Comparison of ENCODE assay signal across 1 cellular context in the genomic region with DNA sequence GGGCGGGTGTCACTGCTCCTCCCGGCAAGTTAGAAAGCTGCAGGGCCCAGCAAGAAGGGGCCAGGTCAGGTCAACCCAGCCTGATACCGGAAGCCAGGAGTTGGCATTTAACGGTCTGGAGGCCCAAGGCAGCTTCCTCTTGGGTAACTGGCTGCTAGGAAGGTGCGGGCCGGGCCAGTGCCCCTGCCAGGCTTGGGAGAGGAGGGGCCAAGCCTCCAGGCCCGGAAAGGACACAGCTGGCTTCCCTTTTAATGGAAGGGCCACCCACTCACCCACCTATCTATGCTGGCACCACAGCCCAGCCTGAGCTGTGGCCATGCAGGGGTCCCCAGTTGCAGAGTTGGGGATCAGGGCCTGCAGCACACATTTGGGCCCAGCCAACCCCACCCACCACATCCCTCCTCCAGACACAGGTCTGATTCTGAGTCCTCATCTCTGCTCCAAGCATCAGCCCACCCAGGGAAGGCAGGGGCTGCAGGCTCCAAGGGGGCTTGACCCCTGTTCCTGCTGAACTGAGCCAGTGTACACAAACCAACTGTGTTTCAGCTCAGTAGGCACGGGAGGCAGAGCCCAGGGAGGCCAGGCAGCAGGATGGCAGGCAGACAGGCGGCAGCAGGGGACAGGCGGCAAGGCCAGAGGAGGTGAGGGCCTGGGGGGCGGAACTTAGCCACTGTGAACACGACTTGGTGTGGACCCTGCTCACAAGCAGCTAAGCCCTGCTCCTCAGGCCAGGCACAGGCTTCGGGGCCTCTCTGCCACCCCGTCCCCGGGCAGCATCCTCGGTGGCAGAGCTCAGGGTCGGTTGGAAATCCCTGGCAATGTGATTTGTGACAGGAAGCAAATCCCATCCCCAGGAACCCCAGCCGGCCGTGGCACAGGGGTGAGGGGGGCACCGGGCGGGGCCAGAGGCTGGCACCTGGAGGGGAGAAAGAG.
TF ChIP-seq lines count a peak whose summit lies in the region.

No MANE protein-coding gene starts in this region.

TF ChIP-seq in IMR-90, 13 proteins besides CTCF, POLR2A, EP300 and RAD21 (continued from another document):
- TF ChIP-seq, protein P1, sequence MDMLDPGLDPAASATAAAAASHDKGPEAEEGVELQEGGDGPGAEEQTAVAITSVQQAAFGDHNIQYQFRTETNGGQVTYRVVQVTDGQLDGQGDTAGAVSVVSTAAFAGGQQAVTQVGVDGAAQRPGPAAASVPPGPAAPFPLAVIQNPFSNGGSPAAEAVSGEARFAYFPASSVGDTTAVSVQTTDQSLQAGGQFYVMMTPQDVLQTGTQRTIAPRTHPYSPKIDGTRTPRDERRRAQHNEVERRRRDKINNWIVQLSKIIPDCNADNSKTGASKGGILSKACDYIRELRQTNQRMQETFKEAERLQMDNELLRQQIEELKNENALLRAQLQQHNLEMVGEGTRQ (IDR thresholded peaks at IDR 0.05; ENCODE audit: low read depth, low read length), result peak; percentile 23
- peak; percentile 5 for TF ChIP-seq MAZ (IDR thresholded peaks at IDR 0.05; ENCODE audit: borderline replicate concordance, low read depth, low read length)
- TF ChIP-seq SMC3 (IDR thresholded peaks at IDR 0.05; ENCODE audit: low read depth, low read length), result no peak
- TF ChIP-seq CHD1 (IDR thresholded peaks at IDR 0.05; ENCODE audit: low read depth, low read length), result peak; percentile 19; the same call in 1 of the 2 replicates
- TF ChIP-seq BHLHE40 (IDR thresholded peaks at IDR 0.05; ENCODE audit: low read depth, low read length), result no peak
- no peak for TF ChIP-seq NFE2L2 (IDR thresholded peaks at IDR 0.05; ENCODE audit: low read depth, low read length)
- no peak for TF ChIP-seq FOS (IDR thresholded peaks at IDR 0.05; ENCODE audit: low read depth, low read length)
- TF ChIP-seq, protein P2, sequence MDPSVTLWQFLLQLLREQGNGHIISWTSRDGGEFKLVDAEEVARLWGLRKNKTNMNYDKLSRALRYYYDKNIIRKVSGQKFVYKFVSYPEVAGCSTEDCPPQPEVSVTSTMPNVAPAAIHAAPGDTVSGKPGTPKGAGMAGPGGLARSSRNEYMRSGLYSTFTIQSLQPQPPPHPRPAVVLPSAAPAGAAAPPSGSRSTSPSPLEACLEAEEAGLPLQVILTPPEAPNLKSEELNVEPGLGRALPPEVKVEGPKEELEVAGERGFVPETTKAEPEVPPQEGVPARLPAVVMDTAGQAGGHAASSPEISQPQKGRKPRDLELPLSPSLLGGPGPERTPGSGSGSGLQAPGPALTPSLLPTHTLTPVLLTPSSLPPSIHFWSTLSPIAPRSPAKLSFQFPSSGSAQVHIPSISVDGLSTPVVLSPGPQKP (IDR thresholded peaks at IDR 0.05; ENCODE audit: borderline replicate concordance, low read depth, low read length), result no peak
- no peak for TF ChIP-seq CEBPB (IDR thresholded peaks at IDR 0.05; ENCODE audit: low read depth, low read length)
- TF ChIP-seq MAFK (IDR thresholded peaks at IDR 0.05; ENCODE audit: low read depth, low read length), result no peak
- TF ChIP-seq RFX5 (IDR thresholded peaks at IDR 0.05; ENCODE audit: low read depth, low read length), result no peak
TF ChIP-seq in IMR-90: peak in this region for 3.
